In genomic region chr14:99722741-99723140, GRCh38 we compare ENCODE assay signal across 18 cellular contexts. TPM values are rescaled to one million over a fixed set of nuclear protein-coding genes. Genes with fewer than 3 reads are reported as not detected.
DNase-seq lines count a peak whose midpoint lies in the region; ATAC-seq and TF ChIP-seq lines count a peak whose summit lies in the region.
"Had no signal": no experiment of that assay in that cellular context is flagged by ENCODE, and none has a peak within 500 bp of the region (broad histone marks: within the 10 kb centered on the region; RNA-seq: fewer than 3 reads in every experiment).

No MANE protein-coding gene starts in this region.

- H3K4me1 ChIP-seq in right atrium auricular region (no peaks in the 10 kb centered on the region), right cardiac atrium (ENCODE audit: control insufficient read depth, insufficient read depth, low read length) (no peaks in the 10 kb centered on the region), left lung (no peaks in the 10 kb centered on the region)

- 92% methylated on average over 9 of the region's 9 CpGs for WGBS in right cardiac atrium

- no peak overlapping the region for H3K27ac ChIP-seq in right atrium auricular region
- no peak overlapping the region for H3K27ac ChIP-seq in right cardiac atrium (ENCODE audit: low read length)
- peak overlapping the region; percentile 82 for H3K27ac ChIP-seq in WERI-Rb-1
- H3K27ac ChIP-seq in coronary artery = no peak overlapping the region
- H3K27ac ChIP-seq in left lung = no peak overlapping the region

- H3K36me3 ChIP-seq in right atrium auricular region = no peaks in the 10 kb centered on the region
- H3K36me3 ChIP-seq in WERI-Rb-1 = no peaks in the 10 kb centered on the region
- H3K36me3 ChIP-seq in left lung = no peaks in the 10 kb centered on the region

- DNase-seq in right atrium auricular region (ENCODE audit: low spot score) (peak; percentile 48), right cardiac atrium (no peak), WERI-Rb-1 (no peak), coronary artery (ENCODE audit: low spot score) (peak; percentile 43), left lung (no peak)
- DNase-seq: ACHN; C1 segment of cervical spinal cord; DMS79; NCI-H1417; NCI-H187; NCI-H2107; NCI-H510A; NCI-H748 treated with DMSO at 0.1 percent for 48 hours; NK-92 treated with Interleukin-12 subunit alpha and Interleukin-12 subunit beta, amount 100 ng/mL, for 24 hours; Right ventricle myocardium superior had no signal

- intact Hi-C loops in right cardiac atrium (cut with DNase I) = no loop called here
- intact Hi-C loops in left lung (cut with DNase I) = no loop called here

- H3K9me3 ChIP-seq in right atrium auricular region (no peaks in the 10 kb centered on the region), right cardiac atrium (ENCODE audit: control insufficient read depth, low read length) (no peaks in the 10 kb centered on the region), WERI-Rb-1 (ENCODE audit: severe bottlenecking) (peaks cover 2% of the 10 kb centered on the region), left lung (no peaks in the 10 kb centered on the region)

- ATAC-seq in right cardiac atrium (no peak), left lung (no peak), HG02588 (IDR thresholded peaks at IDR 0.05; ENCODE audit: unreplicated experiment) (no peak), HG03354 (IDR thresholded peaks at IDR 0.05; ENCODE audit: poor library complexity, severe bottlenecking, unreplicated experiment) (no peak)

- H3K27me3 ChIP-seq in right atrium auricular region (no peaks in the 10 kb centered on the region), right cardiac atrium (ENCODE audit: control insufficient read depth, insufficient read depth) (no peaks in the 10 kb centered on the region), WERI-Rb-1 (ENCODE audit: insufficient read depth, low read depth, severe bottlenecking) (no peaks in the 10 kb centered on the region), left lung (peaks cover 0 to 17% of the 10 kb centered on the region in 2 donors)

- no peak for TF ChIP-seq CTCF in right atrium auricular region (IDR thresholded peaks at IDR 0.05)
- TF ChIP-seq CTCF in WERI-Rb-1 (IDR thresholded peaks at IDR 0.05; ENCODE audit: low read depth, low read length) = no peak
- no peak for TF ChIP-seq CTCF in coronary artery (IDR thresholded peaks at IDR 0.05)
- TF ChIP-seq CTCF in left lung (IDR thresholded peaks at IDR 0.05) = no peak

- H3K4me3 ChIP-seq in right atrium auricular region (no peak overlapping the region), right cardiac atrium (ENCODE audit: low read length) (no peak overlapping the region), WERI-Rb-1 (ENCODE audit: low read depth, low read length) (no peak overlapping the region), coronary artery (no peak overlapping the region), left lung (no peak overlapping the region)

RNA-seq across cellular contexts. Expression of gene CYP46A1, which starts 38.6 kb away (rescaled TPM):
- total RNA-seq in right atrium auricular region (1 to 10 TPM; 1.4 to 6.9 TPM), right cardiac atrium (1 to 10 TPM; 5.7 to 9.2 (median 7.9) TPM), left lung (1 to 10 TPM; 1.2 to 1.5 TPM)
- 5.8 TPM for polyA plus RNA-seq in right cardiac atrium
- polyA plus RNA-seq: CD8-positive, alpha-beta memory T cell had no signal

Comparison
In these comparisons a context has a peak if more than half of its experiments do, and no peak if none do; other contexts are left out.
1. DNase-seq: peak in right atrium auricular region (single experiment) and coronary artery (single experiment); none in right cardiac atrium (0 of 3), WERI-Rb-1 (single experiment) and left lung (0 of 2).